Comparison of ENCODE assay signal across 13 cellular contexts in the genomic region with DNA sequence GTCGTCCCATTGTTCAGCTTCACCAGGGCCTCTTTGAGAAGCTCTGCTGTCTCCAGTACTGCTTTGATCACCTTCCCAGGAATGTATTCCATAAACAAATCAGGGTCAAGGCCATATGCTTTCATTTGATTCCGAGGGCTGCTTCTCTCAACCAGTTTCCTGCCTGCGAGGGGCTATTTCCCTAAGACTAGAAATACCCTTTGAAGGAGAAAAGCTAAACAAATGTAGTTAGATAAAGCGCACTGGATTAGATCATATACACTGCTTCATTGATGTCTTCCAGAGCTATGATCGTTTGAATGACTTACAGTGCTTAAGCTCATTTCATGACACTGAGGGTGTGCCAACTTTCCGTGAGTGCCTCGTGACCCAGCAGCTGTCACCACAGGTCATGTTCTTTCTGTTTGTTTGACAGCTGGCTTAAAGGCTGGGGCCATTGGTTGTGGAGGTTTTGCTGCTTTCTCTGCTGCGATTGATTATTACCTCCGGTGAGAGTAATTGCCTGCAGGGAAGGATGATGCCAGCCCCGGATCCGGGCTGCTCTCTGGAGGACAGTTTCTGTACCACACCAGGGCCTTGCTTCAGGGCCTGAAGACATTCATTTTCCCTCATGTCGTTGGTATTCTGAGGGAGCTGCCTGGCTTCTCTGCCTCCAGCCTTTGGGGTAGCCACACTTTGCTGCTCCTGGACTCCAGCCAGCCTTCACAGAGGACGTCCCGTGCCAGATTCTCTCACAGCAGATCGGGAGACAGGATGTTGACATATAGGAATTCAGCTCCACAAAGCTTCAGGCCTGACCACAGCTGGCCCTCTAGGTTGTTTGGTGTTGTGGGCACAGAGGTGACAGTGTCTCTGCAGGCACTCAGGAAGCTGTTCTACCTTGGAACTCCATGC. TPM values are rescaled to one million over a fixed set of nuclear protein-coding genes. Genes with fewer than 3 reads are reported as not detected.
A peak's percentile ranks its signal among the peaks of the same experiment; 100 is the strongest.
DNase-seq lines count a peak whose midpoint lies in the region; ATAC-seq and TF ChIP-seq lines count a peak whose summit lies in the region.
"Had no signal": no experiment of that assay in that cellular context is flagged by ENCODE, and none has a peak within 500 bp of the region (broad histone marks: within the 10 kb centered on the region; RNA-seq: fewer than 3 reads in every experiment).

No MANE protein-coding gene starts in this region.

- no peak for DNase-seq in activated naive CD4-positive, alpha-beta T cell treated with anti-CD3 and anti-CD28 coated beads, Interleukin-2, amount 50 U/mL, for 72 hours (ENCODE audit: low spot score in 2 of 2)
- DNase-seq in dorsolateral prefrontal cortex = peak in 1 of 10 donors; percentile 47
- no peak for DNase-seq in lower lobe of right lung
- DNase-seq in upper lobe of right lung = no peak
- DNase-seq in vagina (ENCODE audit: extremely low spot score in 2 of 2) = no peak
- DNase-seq: activated naive CD4-positive, alpha-beta T cell; T-helper 17 cell had no signal

- H3K27ac ChIP-seq in dorsolateral prefrontal cortex = peak overlapping the region in 49 of 59 donors; percentile 20 to 97 (median 80)
- H3K27ac ChIP-seq in lower lobe of right lung = peak overlapping the region; percentile 81
- peak overlapping the region; percentile 71 for H3K27ac ChIP-seq in upper lobe of right lung
- H3K27ac ChIP-seq in vagina = no peak overlapping the region

- no peak overlapping the region for H3K4me3 ChIP-seq in dorsolateral prefrontal cortex
- no peak overlapping the region for H3K4me3 ChIP-seq in lower lobe of right lung
- no peak overlapping the region for H3K4me3 ChIP-seq in upper lobe of right lung
- no peak overlapping the region for H3K4me3 ChIP-seq in vagina
- H3K4me3 ChIP-seq: GM12878, skin epidermis had no signal

- H3K4me3 Mint-ChIP-seq in activated naive CD4-positive, alpha-beta T cell treated with anti-CD3 and anti-CD28 coated beads, Interleukin-2, amount 50 U/mL, for 24 hours = no peak overlapping the region
- H3K4me3 Mint-ChIP-seq: B cell, T-helper 17 cell had no signal

- peaks cover 13% of the 10 kb centered on the region for H3K36me3 Mint-ChIP-seq in activated naive CD4-positive, alpha-beta T cell treated with anti-CD3 and anti-CD28 coated beads, Interleukin-2, amount 50 U/mL, for 24 hours
- H3K36me3 Mint-ChIP-seq in activated naive CD4-positive, alpha-beta T cell treated with anti-CD3 and anti-CD28 coated beads, Interleukin-2, amount 50 U/mL, for 72 hours = peaks cover 10 to 17% of the 10 kb centered on the region in 2 donors

- peaks cover 33% of the 10 kb centered on the region for H3K4me1 Mint-ChIP-seq in activated naive CD4-positive, alpha-beta T cell treated with anti-CD3 and anti-CD28 coated beads, Interleukin-2, amount 50 U/mL, for 24 hours

- no peak for ATAC-seq in activated naive CD4-positive, alpha-beta T cell treated with anti-CD3 and anti-CD28 coated beads, Interleukin-2, amount 50 U/mL, for 72 hours
- ATAC-seq in lower lobe of right lung (no peak), upper lobe of right lung (no peak), HG03469 (IDR thresholded peaks at IDR 0.05; ENCODE audit: unreplicated experiment) (no peak), GM19324 (IDR thresholded peaks at IDR 0.05; ENCODE audit: low FRiP score, unreplicated experiment) (no peak)
- ATAC-seq: GM12878, T-helper 17 cell had no signal

- H3K27me3 ChIP-seq in dorsolateral prefrontal cortex = no peaks in the 10 kb centered on the region
- H3K27me3 ChIP-seq in lower lobe of right lung (ENCODE audit: low read depth) = no peaks in the 10 kb centered on the region
- H3K27me3 ChIP-seq in upper lobe of right lung = no peaks in the 10 kb centered on the region
- H3K27me3 ChIP-seq in vagina = no peaks in the 10 kb centered on the region

- H3K36me3 ChIP-seq in lower lobe of right lung = peaks cover 67% of the 10 kb centered on the region
- peaks cover 62% of the 10 kb centered on the region for H3K36me3 ChIP-seq in upper lobe of right lung
- peaks cover 0 to 53% of the 10 kb centered on the region in 2 donors for H3K36me3 ChIP-seq in vagina

- H3K27ac Mint-ChIP-seq in activated naive CD4-positive, alpha-beta T cell treated with anti-CD3 and anti-CD28 coated beads, Interleukin-2, amount 50 U/mL, for 24 hours = peak overlapping the region; percentile 17
- H3K27ac Mint-ChIP-seq in activated naive CD4-positive, alpha-beta T cell treated with anti-CD3 and anti-CD28 coated beads, Interleukin-2, amount 50 U/mL, for 72 hours = peak overlapping the region in 1 of 2 donors; percentile 84
- H3K27ac Mint-ChIP-seq: B cell, T-helper 17 cell had no signal

- no peak for TF ChIP-seq POLR2A in vagina (IDR thresholded peaks at IDR 0.05)

- TF ChIP-seq CTCF in dorsolateral prefrontal cortex (IDR thresholded peaks at IDR 0.05 in 54 of 56, conservative IDR thresholded peaks at IDR 0.05 in 2 of 56; ENCODE audit: low read depth in 1 of 56, partially characterized antibody in 56 of 56) = no peak
- no peak for TF ChIP-seq CTCF in lower lobe of right lung (IDR thresholded peaks at IDR 0.05)
- TF ChIP-seq CTCF in upper lobe of right lung (IDR thresholded peaks at IDR 0.05) = no peak
- TF ChIP-seq CTCF in vagina (IDR thresholded peaks at IDR 0.05) = no peak

- no peaks in the 10 kb centered on the region for H3K27me3 Mint-ChIP-seq in activated naive CD4-positive, alpha-beta T cell treated with anti-CD3 and anti-CD28 coated beads, Interleukin-2, amount 50 U/mL, for 24 hours
- H3K27me3 Mint-ChIP-seq: B cell, T-helper 17 cell had no signal

- intact Hi-C loops in dorsolateral prefrontal cortex (cut with DNase I) = loop anchor here in 1 of 2 donors (5.0 kb wide), 1 partner anchor 56 kb away; no protein-coding TSS in a partner anchor
- intact Hi-C loops in lower lobe of right lung (cut with DNase I) = no loop called here
- intact Hi-C loops in upper lobe of right lung (cut with DNase I) = no loop called here
- intact Hi-C loops in vagina (cut with DNase I) = no loop called here

- peaks cover 90% of the 10 kb centered on the region for H3K4me1 ChIP-seq in lower lobe of right lung
- H3K4me1 ChIP-seq in upper lobe of right lung = peaks cover 65% of the 10 kb centered on the region
- peaks cover 79% of the 10 kb centered on the region for H3K4me1 ChIP-seq in vagina

- H3K9me3 ChIP-seq in lower lobe of right lung (no peaks in the 10 kb centered on the region), upper lobe of right lung (no peaks in the 10 kb centered on the region), vagina (no peaks in the 10 kb centered on the region)

- no peaks in the 10 kb centered on the region for H3K9me3 Mint-ChIP-seq in activated naive CD4-positive, alpha-beta T cell treated with anti-CD3 and anti-CD28 coated beads, Interleukin-2, amount 50 U/mL, for 24 hours
- H3K9me3 Mint-ChIP-seq in activated naive CD4-positive, alpha-beta T cell treated with anti-CD3 and anti-CD28 coated beads, Interleukin-2, amount 50 U/mL, for 72 hours = no peaks in the 10 kb centered on the region

RNA-seq across cellular contexts. Expression of gene TIMM22, which starts 3.9 kb away (rescaled TPM):
- total RNA-seq in activated naive CD4-positive, alpha-beta T cell treated with anti-CD3 and anti-CD28 coated beads, Interleukin-2, amount 50 U/mL, for 72 hours = 10 to 100 TPM in 1 of 2 donors, 1 to 10 TPM in 1; 2.4 to 10.0 TPM
- total RNA-seq in dorsolateral prefrontal cortex (10 to 100 TPM in 104 of 120 experiments, 1 to 10 TPM in 16; 7.3 to 15.5 (median 11.6) TPM), lower lobe of right lung (9.1 TPM), upper lobe of right lung (10.7 TPM), vagina (8.8 TPM)

RNA-seq across cellular contexts. Expression of gene NXN, which starts 21.3 kb away (rescaled TPM):
- under 1 TPM; 0.39 to 0.80 TPM for total RNA-seq in activated naive CD4-positive, alpha-beta T cell treated with anti-CD3 and anti-CD28 coated beads, Interleukin-2, amount 50 U/mL, for 72 hours
- total RNA-seq in dorsolateral prefrontal cortex (10 to 100 TPM in 109 of 120 experiments, 1 to 10 TPM in 11; 6.9 to 38.1 (median 15.4) TPM), lower lobe of right lung (42.6 TPM), upper lobe of right lung (57.3 TPM), vagina (51.6 TPM)

Comparison
In these comparisons a context has a peak if more than half of its experiments do, and no peak if none do; other contexts are left out.
1. RNA of gene NXN, which starts 21.3 kb away (total RNA-seq): 57.3 TPM in upper lobe of right lung (single experiment), 51.6 TPM in vagina (single experiment), 42.6 TPM in lower lobe of right lung (single experiment) and 6.9 to 38.1 TPM in dorsolateral prefrontal cortex; 0.39 to 0.80 TPM in activated naive CD4-positive, alpha-beta T cell treated with anti-CD3 and anti-CD28 coated beads, Interleukin-2, amount 50 U/mL, for 72 hours; every median in the first group is over 4 times any median in the second.